8 cellular contexts compared by ENCODE assay signal in the genomic region with DNA sequence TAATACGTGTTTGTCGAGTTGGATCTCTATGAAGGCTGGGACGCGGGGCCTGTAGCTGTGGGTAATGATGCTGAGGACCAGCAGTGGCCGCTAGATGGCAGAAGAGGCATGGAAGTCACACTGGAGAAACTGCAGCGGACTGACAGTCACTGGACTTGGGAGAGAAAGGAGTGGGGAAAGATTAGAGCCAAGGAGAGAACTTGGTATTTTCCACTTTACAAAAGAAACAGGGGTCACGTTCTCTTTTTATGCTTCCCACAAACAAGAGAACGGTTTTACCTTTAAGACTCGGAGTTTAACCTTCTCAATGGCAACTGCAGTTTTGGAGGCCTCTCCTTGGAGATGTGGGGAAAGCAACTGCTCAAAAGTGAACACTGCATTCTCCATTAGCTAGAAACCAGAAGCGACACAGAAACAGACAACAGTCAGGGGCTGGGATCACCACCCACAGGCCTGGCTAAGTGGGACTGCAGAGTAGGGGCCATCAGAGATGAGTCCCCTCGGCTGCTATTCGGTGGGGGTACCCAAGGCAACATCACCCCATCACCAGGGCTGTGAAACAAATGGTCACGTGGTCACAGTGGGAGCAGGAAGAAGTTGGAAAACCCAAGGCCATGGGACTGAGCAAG. TPM values are rescaled to one million over a fixed set of nuclear protein-coding genes. Genes with fewer than 3 reads are reported as not detected.
A peak's percentile ranks its signal among the peaks of the same experiment; 100 is the strongest.
DNase-seq lines count a peak whose midpoint lies in the region; ATAC-seq, FAIRE-seq and TF ChIP-seq lines count a peak whose summit lies in the region.

No MANE protein-coding gene starts in this region.

- H3K27ac ChIP-seq in RWPE1 (no peak overlapping the region), foreskin keratinocyte (no peak overlapping the region), substantia nigra (ENCODE audit: low read depth, low read length, poor library complexity, severe bottlenecking) (no peak overlapping the region)

- ATAC-seq in foreskin keratinocyte, result peak; percentile 96

- TF ChIP-seq CTCF in RWPE1 (conservative IDR thresholded peaks at IDR 0.05; ENCODE audit: low read depth), result peak; percentile 91
- peak; percentile 96 for TF ChIP-seq CTCF in foreskin keratinocyte (conservative IDR thresholded peaks at IDR 0.05)

- H3K27me3 ChIP-seq in foreskin keratinocyte, result no peaks in the 10 kb centered on the region

- DNase-seq in EL (peak; percentile 80), H54 (ENCODE audit: insufficient read length, low spot score) (peak; percentile 63), M059J (ENCODE audit: low read depth) (peak; percentile 82), RWPE1 (ENCODE audit: low spot score) (peak; percentile 83), foreskin keratinocyte (peak; percentile 27 to 67), non-pigmented ciliary epithelial cell (ENCODE audit: low read depth) (peak; percentile 34), substantia nigra (lab: John Stamatoyannopoulos, UW) (peak in 48 of 49 donors; percentile 17 to 91 (median 79))
- peak; percentile 71 for DNase-seq in activated T-helper 9 cell treated with anti-CD3 and anti-CD28 coated beads, Interleukin-2, amount 50 U/mL, for 16 hours (ENCODE audit: low read depth)

- FAIRE-seq in H54 (lab: Jason Lieb, UNC), result peak; percentile 57

- POLR2A ChIA-PET in RWPE1 (lab: Yijun Ruan, JAX; ENCODE audit: low non-redundant PET), result no interaction called here

- no peaks in the 10 kb centered on the region for H3K4me1 ChIP-seq in foreskin keratinocyte

- CTCF ChIA-PET in RWPE1 (lab: Yijun Ruan, JAX), result interaction anchor here (0.6 to 2.6 kb wide), 16 partner anchors 9 to 955 kb away, joined by 3 to 34 read pairs (median 3); a partner anchor contains a TSS

- no peak for TF ChIP-seq POLR2A in H54 (IDR thresholded peaks at IDR 0.05; ENCODE audit: low read depth, low read length)

RNA-seq across cellular contexts. Expression of a gene that starts 51.1 kb away (rescaled TPM):
- 23.3 and 33.3 TPM in 2 replicates for total RNA-seq in M059J (2014; rRNA removed; shearing (Covaris generic))
- total RNA-seq in foreskin keratinocyte, result 19.7 and 21.5 TPM in 2 replicates
- polyA plus RNA-seq in foreskin keratinocyte, result 5.7 and 6.9 TPM in 2 replicates
